ENCODE assay signal across 21 cellular contexts in genomic region chr6:147065786-147066185, GRCh38.
DNase-seq lines count a peak whose midpoint lies in the region; ATAC-seq and TF ChIP-seq lines count a peak whose summit lies in the region.
"Had no signal": no experiment of that assay in that cellular context is flagged by ENCODE, and none has a peak within 500 bp of the region (broad histone marks: within the 10 kb centered on the region; RNA-seq: fewer than 3 reads in every experiment).

No MANE protein-coding gene starts in this region.

- H3K4me3 ChIP-seq in hepatocyte, result no peak overlapping the region
- H3K4me3 ChIP-seq: PC-9, spleen, stomach, upper lobe of right lung had no signal

- WGBS in hepatocyte (ENCODE audit: low lambda C conversion rate, missing lambda C conversion rate), result 76% methylated on average over 5 of the region's 5 CpGs

- no peak overlapping the region for H2AFZ ChIP-seq in hepatocyte
- H2AFZ ChIP-seq: PC-9 had no signal

- H3K4me1 ChIP-seq in hepatocyte (ENCODE audit: insufficient read depth), result no peaks in the 10 kb centered on the region
- H3K4me1 ChIP-seq: spleen, stomach, upper lobe of right lung had no signal

- H3K79me2 ChIP-seq in hepatocyte, result no peaks in the 10 kb centered on the region

- H3K36me3 ChIP-seq in hepatocyte (replicated peaks; ENCODE audit: insufficient read depth, low read depth), result no peaks in the 10 kb centered on the region
- H3K36me3 ChIP-seq: spleen, stomach, upper lobe of right lung had no signal

- no peaks in the 10 kb centered on the region for H4K20me1 ChIP-seq in hepatocyte (ENCODE audit: insufficient read depth, poor library complexity, severe bottlenecking)

- H3K27ac ChIP-seq in hepatocyte, result no peak overlapping the region
- H3K27ac ChIP-seq: epithelial cell of prostate, PC-9, spleen, stomach, upper lobe of right lung had no signal

- no peak for TF ChIP-seq CTCF in hepatocyte (IDR thresholded peaks at IDR 0.05; ENCODE audit: poor library complexity)

- no peaks in the 10 kb centered on the region for H3K27me3 ChIP-seq in hepatocyte
- H3K27me3 ChIP-seq: spleen, stomach, upper lobe of right lung had no signal

- DNase-seq in DMS53 treated with DMSO at 0.1 percent for 48 hours (lab: John Stamatoyannopoulos, UW; ENCODE audit: unreplicated experiment) (peak; percentile 63), NCI-H1417 (lab: John Stamatoyannopoulos, UW) (peak in 2 of 3 experiments; percentile 73 to 93), NCI-H748 treated with DMSO at 0.1 percent for 48 hours (lab: John Stamatoyannopoulos, UW) (peak; percentile 83), medulla oblongata (ENCODE audit: extremely low spot score) (peak; percentile 9), iPS-NIHi7 (ENCODE audit: extremely low spot score) (no peak), hepatocyte (ENCODE audit: low spot score) (no peak)
- DNase-seq: activated CD4-positive, alpha-beta T cell treated with anti-CD3 and anti-CD28 coated beads for 48 hours; activated CD8-positive, alpha-beta memory T cell treated with anti-CD3 and anti-CD28 coated beads, Interleukin-2, amount 10 ng/mL, durations not matched to agents 7 days and 5 days; CD8-positive, alpha-beta T cell; foreskin fibroblast; HCEC 1CT; NCI-H524; PC-9; SIG-M5; spleen; stimulated activated CD4-positive, alpha-beta T cell treated with anti-CD3 and anti-CD28 coated beads, Interleukin-4, amount 100 ng/mL, for 4 hours; stomach; upper lobe of right lung had no signal

- no peak overlapping the region for H3K4me2 ChIP-seq in hepatocyte
- H3K4me2 ChIP-seq: PC-9 had no signal

- H3K9me3 ChIP-seq in hepatocyte (ENCODE audit: low read depth), result no peaks in the 10 kb centered on the region
- H3K9me3 ChIP-seq: upper lobe of right lung had no signal

- H3K9me2 ChIP-seq in hepatocyte (replicated peaks; ENCODE audit: insufficient read depth), result no peaks in the 10 kb centered on the region

- no peak for ATAC-seq in GM19455 (IDR thresholded peaks at IDR 0.05; ENCODE audit: unreplicated experiment)
- ATAC-seq: activated CD8-positive, alpha-beta memory T cell treated with anti-CD3 and anti-CD28 coated beads, Interleukin-2, amount 10 ng/mL, durations not matched to agents 7 days and 5 days; activated T-helper 17 cell treated with anti-CD3 and anti-CD28 coated beads, Interleukin-2, amount 50 U/mL, for 72 hours; CD8-positive, alpha-beta T cell; upper lobe of right lung had no signal

Comparison
In these comparisons a context has a peak if more than half of its experiments do, and no peak if none do; other contexts are left out.
1. DNase-seq: peak in DMS53 treated with DMSO at 0.1 percent for 48 hours (single experiment), NCI-H1417 (2 of 3), NCI-H748 treated with DMSO at 0.1 percent for 48 hours (single experiment) and medulla oblongata (single experiment); none in iPS-NIHi7 (single experiment) and hepatocyte (single experiment).